ENCODE assay signal across 9 cellular contexts in the genomic region with DNA sequence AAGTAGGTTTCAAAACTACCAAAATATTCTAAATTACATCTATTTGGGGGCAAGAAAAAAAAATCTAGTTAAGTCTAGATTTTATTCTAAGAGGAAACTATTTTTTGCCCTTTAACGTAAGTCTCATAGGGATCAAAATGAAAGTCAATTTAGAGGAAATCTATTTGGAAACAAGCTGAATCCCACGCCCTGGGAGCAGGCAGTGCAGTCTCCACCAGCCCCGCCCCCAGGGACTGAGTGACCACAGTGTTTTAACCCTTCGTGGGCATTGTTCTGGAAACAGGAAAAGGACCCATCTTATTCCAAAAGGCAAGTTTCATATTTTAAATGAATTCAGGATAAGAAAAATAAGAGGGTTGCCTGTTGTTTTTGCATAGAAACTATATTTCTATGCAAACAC.
DNase-seq lines count a peak whose midpoint lies in the region; ATAC-seq and TF ChIP-seq lines count a peak whose summit lies in the region.
"Had no signal": no experiment of that assay in that cellular context is flagged by ENCODE, and none has a peak within 500 bp of the region (broad histone marks: within the 10 kb centered on the region; RNA-seq: fewer than 3 reads in every experiment).

No MANE protein-coding gene starts in this region.

- no peaks in the 10 kb centered on the region for H3K9me3 ChIP-seq in duodenal mucosa (ENCODE audit: control insufficient read depth in 1 of 2, low read length in 2 of 2)
- H3K9me3 ChIP-seq in vagina, result no peaks in the 10 kb centered on the region

- H3K4me1 ChIP-seq in duodenal mucosa (ENCODE audit: control insufficient read depth in 1 of 2, insufficient read depth in 2 of 2, low read length in 2 of 2) (peaks cover 21 to 25% of the 10 kb centered on the region in 2 donors), mesendoderm (ENCODE audit: control insufficient read depth, low read depth, low read length) (peaks cover 13% of the 10 kb centered on the region), vagina (peaks cover 28% of the 10 kb centered on the region)

- H3K79me1 ChIP-seq in mesendoderm (ENCODE audit: low read length), result no peaks in the 10 kb centered on the region

- no peak for ATAC-seq in stimulated activated naive B cell treated with anti-CD40 and anti-IgM and Interleukin-4, amounts not matched to agents 10 μg/mL and 1 μg/mL and 100 μg/mL, for 72 hours (replicated peaks)
- ATAC-seq: effector memory CD8-positive, alpha-beta T cell had no signal

- no peak overlapping the region for H2BK5ac ChIP-seq in mesendoderm (ENCODE audit: low read length)

- no peak overlapping the region for H3K4me2 ChIP-seq in mesendoderm (ENCODE audit: low read length)

- H3K36me3 Mint-ChIP-seq in stimulated activated naive B cell treated with anti-CD40 and anti-IgM and Interleukin-4, amounts not matched to agents 10 μg/mL and 1 μg/mL and 100 μg/mL, for 72 hours, result no peaks in the 10 kb centered on the region

- TF ChIP-seq CTCF in vagina (IDR thresholded peaks at IDR 0.05), result no peak

- TF ChIP-seq POLR2A in vagina (IDR thresholded peaks at IDR 0.05), result no peak

- peaks cover 0 to 4% of the 10 kb centered on the region in 2 donors for H3K27me3 Mint-ChIP-seq in stimulated activated naive B cell treated with anti-CD40 and anti-IgM and Interleukin-4, amounts not matched to agents 10 μg/mL and 1 μg/mL and 100 μg/mL, for 72 hours
- H3K27me3 Mint-ChIP-seq: effector memory CD8-positive, alpha-beta T cell had no signal

- H2BK15ac ChIP-seq in mesendoderm (replicated peaks; ENCODE audit: low read depth), result no peak overlapping the region

- no peaks in the 10 kb centered on the region for H3K9me3 Mint-ChIP-seq in stimulated activated naive B cell treated with anti-CD40 and anti-IgM and Interleukin-4, amounts not matched to agents 10 μg/mL and 1 μg/mL and 100 μg/mL, for 72 hours
- H3K9me3 Mint-ChIP-seq: effector memory CD8-positive, alpha-beta T cell had no signal

- no peak overlapping the region for H3K27ac Mint-ChIP-seq in stimulated activated naive B cell treated with anti-CD40 and anti-IgM and Interleukin-4, amounts not matched to agents 10 μg/mL and 1 μg/mL and 100 μg/mL, for 72 hours
- H3K27ac Mint-ChIP-seq: effector memory CD8-positive, alpha-beta T cell had no signal

- no peak overlapping the region for H3K4me3 Mint-ChIP-seq in stimulated activated naive B cell treated with anti-CD40 and anti-IgM and Interleukin-4, amounts not matched to agents 10 μg/mL and 1 μg/mL and 100 μg/mL, for 72 hours
- H3K4me3 Mint-ChIP-seq: effector memory CD8-positive, alpha-beta T cell had no signal

- no peak overlapping the region for H3K27ac ChIP-seq in duodenal mucosa (ENCODE audit: low read depth, low read length)
- H3K27ac ChIP-seq in mesendoderm (ENCODE audit: low read depth, low read length), result no peak overlapping the region
- peak overlapping the region; percentile 3 for H3K27ac ChIP-seq in vagina

- no peak overlapping the region for H3K56ac ChIP-seq in mesendoderm (ENCODE audit: low read length)

- no peak overlapping the region for H3K23ac ChIP-seq in mesendoderm (ENCODE audit: low read length)

- no peak overlapping the region for H2AK5ac ChIP-seq in mesendoderm (ENCODE audit: low read length)

- H3K27me3 ChIP-seq in duodenal mucosa (ENCODE audit: control insufficient read depth in 1 of 2, insufficient read depth in 2 of 2, low read length in 2 of 2) (no peaks in the 10 kb centered on the region), mesendoderm (ENCODE audit: insufficient read depth, low read length, poor library complexity) (no peaks in the 10 kb centered on the region), vagina (no peaks in the 10 kb centered on the region)

- no peak overlapping the region for H3K18ac ChIP-seq in mesendoderm (ENCODE audit: low read length)

- no peak overlapping the region for H3K4ac ChIP-seq in mesendoderm (ENCODE audit: low read depth, low read length)

- no peak overlapping the region for H2BK120ac ChIP-seq in mesendoderm (ENCODE audit: low read depth, low read length)

- H3K79me2 ChIP-seq in mesendoderm (ENCODE audit: control insufficient read depth, insufficient read depth, low read length), result no peaks in the 10 kb centered on the region

- intact Hi-C loops in vagina (cut with DNase I), result no loop called here

- H4K8ac ChIP-seq in mesendoderm (ENCODE audit: low read depth, low read length), result no peak overlapping the region

- H3K9ac ChIP-seq in duodenal mucosa (ENCODE audit: low read depth in 1 of 2, low read length in 2 of 2) (no peak overlapping the region), mesendoderm (ENCODE audit: low read length) (no peak overlapping the region)

- H3K36me3 ChIP-seq in duodenal mucosa (ENCODE audit: control insufficient read depth in 1 of 2, insufficient read depth in 2 of 2, low read length in 2 of 2) (no peaks in the 10 kb centered on the region), mesendoderm (ENCODE audit: control insufficient read depth, insufficient read depth, low read length) (no peaks in the 10 kb centered on the region), vagina (no peaks in the 10 kb centered on the region)

- WGBS in mesendoderm (ENCODE audit: extremely low coverage, insufficient coverage, low lambda C conversion rate), result no CpG with 5 or more reads among the region's 4 CpGs

- H3K4me3 ChIP-seq in duodenal mucosa (ENCODE audit: low read depth in 1 of 2, low read length in 2 of 2), result peak overlapping the region; percentile 9 to 32
- H3K4me3 ChIP-seq in mesendoderm (ENCODE audit: low read length), result no peak overlapping the region
- peak overlapping the region in 1 of 2 donors; percentile 26 for H3K4me3 ChIP-seq in vagina

- H3K4me1 Mint-ChIP-seq in stimulated activated naive B cell treated with anti-CD40 and anti-IgM and Interleukin-4, amounts not matched to agents 10 μg/mL and 1 μg/mL and 100 μg/mL, for 72 hours, result peaks cover 6 to 16% of the 10 kb centered on the region in 2 donors

- H4K5ac ChIP-seq in mesendoderm (ENCODE audit: low read length), result no peak overlapping the region

- peak; percentile 37 for DNase-seq in NCI-H748 (lab: John Stamatoyannopoulos, UW; ENCODE audit: unreplicated experiment)
- DNase-seq in NCI-H748 treated with DMSO at 0.1 percent for 48 hours (lab: John Stamatoyannopoulos, UW), result no peak
- peak; percentile 46 for DNase-seq in mesendoderm
- DNase-seq in vagina (ENCODE audit: extremely low spot score in 2 of 2), result no peak
- no peak for DNase-seq in stimulated activated naive B cell treated with anti-CD40 and anti-IgM and Interleukin-4, amounts not matched to agents 10 μg/mL and 1 μg/mL and 100 μg/mL, for 72 hours
- no peak for DNase-seq in stimulated activated naive CD4-positive, alpha-beta T cell treated with Interleukin-2 at 50 U/mL for 16 hours (lab: John Stamatoyannopoulos, UW)
- DNase-seq in NCI-H1048 (lab: John Stamatoyannopoulos, UW), result no peak
- DNase-seq: effector memory CD8-positive, alpha-beta T cell had no signal

Comparison
In these comparisons a context has a peak if more than half of its experiments do, and no peak if none do; other contexts are left out.
1. DNase-seq: peak in NCI-H748 (single experiment) and mesendoderm (single experiment); none in NCI-H748 treated with DMSO at 0.1 percent for 48 hours (single experiment), vagina (0 of 2), stimulated activated naive B cell treated with anti-CD40 and anti-IgM and Interleukin-4, amounts not matched to agents 10 μg/mL and 1 μg/mL and 100 μg/mL, for 72 hours (single experiment), stimulated activated naive CD4-positive, alpha-beta T cell treated with Interleukin-2 at 50 U/mL for 16 hours (single experiment) and NCI-H1048 (single experiment).